Comparison of ENCODE assay signal across 23 cellular contexts in genomic region chrX:37371578-37371981, GRCh38. TPM values are rescaled to one million over a fixed set of nuclear protein-coding genes. Genes with fewer than 3 reads are reported as not detected.
A peak's percentile ranks its signal among the peaks of the same experiment; 100 is the strongest.
DNase-seq lines count a peak whose midpoint lies in the region; ATAC-seq and TF ChIP-seq lines count a peak whose summit lies in the region.
"Had no signal": no experiment of that assay in that cellular context is flagged by ENCODE, and none has a peak within 500 bp of the region (broad histone marks: within the 10 kb centered on the region; RNA-seq: fewer than 3 reads in every experiment).

No MANE protein-coding gene starts in this region.

- H3K4me3 Mint-ChIP-seq in activated CD8-positive, alpha-beta memory T cell treated with anti-CD3 and anti-CD28 coated beads, Interleukin-2, amount 10 ng/mL, durations not matched to agents 7 days and 5 days: no peak overlapping the region
- H3K4me3 Mint-ChIP-seq: activated CD8-positive, alpha-beta T cell treated with anti-CD3 and anti-CD28 coated beads for 36 hours; CD8-positive, alpha-beta memory T cell; stimulated activated naive CD8-positive, alpha-beta T cell treated with anti-CD3 and anti-CD28 coated beads, Interleukin-15, amount 100 ng/mL, for 72 hours had no signal

- peak; percentile 43 for DNase-seq in LHCN-M2 (ENCODE audit: low read depth)
- DNase-seq in epithelial cell of esophagus (ENCODE audit: low read depth): peak; percentile 1
- peak; percentile 25 for DNase-seq in kidney tubule cell (ENCODE audit: low spot score)
- no peak for DNase-seq in WERI-Rb-1
- DNase-seq in activated CD8-positive, alpha-beta memory T cell treated with anti-CD3 and anti-CD28 coated beads, Interleukin-2, amount 10 ng/mL, durations not matched to agents 7 days and 5 days: no peak
- DNase-seq: activated CD8-positive, alpha-beta T cell treated with anti-CD3 and anti-CD28 coated beads for 36 hours; activated naive CD4-positive, alpha-beta T cell treated with Interleukin-2 at 50 U/mL for 16 hours; activated T-cell treated with anti-CD3 and anti-CD28 coated beads, Interleukin-2, amount 50 U/mL, for 1 hour; CD8-positive, alpha-beta memory T cell; DMS53; effector CD8-positive, alpha-beta T cell; H7; Karpas-422; NCI-H1105; NCI-H2081 treated with DMSO at 0.1 percent for 48 hours; NCI-H446 treated with DMSO at 0.1 percent for 48 hours; stimulated activated CD4-positive, alpha-beta T cell treated with anti-CD3 and anti-CD28 coated beads, Interleukin-2, amount 100 ng/mL, for 48 hours; stimulated activated naive CD8-positive, alpha-beta T cell treated with anti-CD3 and anti-CD28 coated beads, Interleukin-15, amount 100 ng/mL, for 72 hours; T-helper 9 cell had no signal

- no peaks in the 10 kb centered on the region for H3K9me3 Mint-ChIP-seq in activated CD8-positive, alpha-beta memory T cell treated with anti-CD3 and anti-CD28 coated beads, Interleukin-2, amount 10 ng/mL, durations not matched to agents 7 days and 5 days (ENCODE audit: low read depth)

- CTCF ChIA-PET in activated CD8-positive, alpha-beta memory T cell treated with anti-CD3 and anti-CD28 coated beads, Interleukin-2, amount 10 ng/mL, durations not matched to agents 7 days and 5 days (lab: Charles Lee): no interaction called here

- H3K27ac ChIP-seq in skeletal muscle tissue (ENCODE audit: low read depth, low read length) (peak overlapping the region; percentile 62), WERI-Rb-1 (no peak overlapping the region)
- H3K27ac ChIP-seq: tibial nerve had no signal

- no peaks in the 10 kb centered on the region for H3K9me3 ChIP-seq in skeletal muscle tissue (ENCODE audit: control insufficient read depth in 3 of 3, low read length in 3 of 3)
- H3K9me3 ChIP-seq in WERI-Rb-1 (ENCODE audit: severe bottlenecking): no peaks in the 10 kb centered on the region
- H3K9me3 ChIP-seq: tibial nerve had no signal

- H3K27me3 ChIP-seq in skeletal muscle tissue (ENCODE audit: control insufficient read depth in 3 of 3, insufficient read depth in 3 of 3, low read length in 3 of 3) (no peaks in the 10 kb centered on the region), WERI-Rb-1 (ENCODE audit: insufficient read depth, low read depth, severe bottlenecking) (no peaks in the 10 kb centered on the region)
- H3K27me3 ChIP-seq: tibial nerve had no signal

- H3K27ac Mint-ChIP-seq in activated CD8-positive, alpha-beta memory T cell treated with anti-CD3 and anti-CD28 coated beads, Interleukin-2, amount 10 ng/mL, durations not matched to agents 7 days and 5 days: no peak overlapping the region
- H3K27ac Mint-ChIP-seq: activated CD8-positive, alpha-beta T cell treated with anti-CD3 and anti-CD28 coated beads for 36 hours; CD8-positive, alpha-beta memory T cell; stimulated activated naive CD8-positive, alpha-beta T cell treated with anti-CD3 and anti-CD28 coated beads, Interleukin-15, amount 100 ng/mL, for 72 hours had no signal

- TF ChIP-seq CTCF in epithelial cell of esophagus (IDR thresholded peaks at IDR 0.05; ENCODE audit: insufficient read depth, low read depth, low read length, missing control alignments) (no peak), WERI-Rb-1 (IDR thresholded peaks at IDR 0.05; ENCODE audit: low read depth, low read length) (no peak)

- peaks cover 11 to 18% (median 11%) of the 10 kb centered on the region in 3 donors for H3K4me1 ChIP-seq in skeletal muscle tissue (ENCODE audit: control insufficient read depth in 3 of 3, insufficient read depth in 3 of 3, low read length in 3 of 3)

- H3K4me3 ChIP-seq in epithelial cell of esophagus (ENCODE audit: low read length) (no peak overlapping the region), skeletal muscle tissue (ENCODE audit: low read length in 3 of 3) (peak overlapping the region in 2 of 3 donors; percentile 8 to 22), WERI-Rb-1 (ENCODE audit: low read depth, low read length) (no peak overlapping the region)
- H3K4me3 ChIP-seq: lung, tibial nerve had no signal

- H3K36me3 ChIP-seq in skeletal muscle tissue (ENCODE audit: control insufficient read depth in 3 of 3, insufficient read depth in 3 of 3, low read length in 3 of 3): no peaks in the 10 kb centered on the region
- H3K36me3 ChIP-seq in WERI-Rb-1: no peaks in the 10 kb centered on the region
- H3K36me3 ChIP-seq: tibial nerve had no signal

- no peak for ATAC-seq in GM21423 (IDR thresholded peaks at IDR 0.05; ENCODE audit: unreplicated experiment)
- no peak for ATAC-seq in activated CD8-positive, alpha-beta memory T cell treated with anti-CD3 and anti-CD28 coated beads, Interleukin-2, amount 10 ng/mL, durations not matched to agents 7 days and 5 days
- ATAC-seq: activated CD8-positive, alpha-beta T cell treated with anti-CD3 and anti-CD28 coated beads for 36 hours; stimulated activated naive CD8-positive, alpha-beta T cell treated with anti-CD3 and anti-CD28 coated beads, Interleukin-15, amount 100 ng/mL, for 72 hours had no signal

- H3K9ac ChIP-seq in skeletal muscle tissue (ENCODE audit: low read depth in 1 of 3, low read length in 3 of 3): no peak overlapping the region

- H3K36me3 Mint-ChIP-seq in activated CD8-positive, alpha-beta memory T cell treated with anti-CD3 and anti-CD28 coated beads, Interleukin-2, amount 10 ng/mL, durations not matched to agents 7 days and 5 days: no peaks in the 10 kb centered on the region
- H3K36me3 Mint-ChIP-seq: CD8-positive, alpha-beta memory T cell had no signal

- no peaks in the 10 kb centered on the region for H3K4me1 Mint-ChIP-seq in activated CD8-positive, alpha-beta memory T cell treated with anti-CD3 and anti-CD28 coated beads, Interleukin-2, amount 10 ng/mL, durations not matched to agents 7 days and 5 days
- H3K4me1 Mint-ChIP-seq: CD8-positive, alpha-beta memory T cell; stimulated activated naive CD8-positive, alpha-beta T cell treated with anti-CD3 and anti-CD28 coated beads, Interleukin-15, amount 100 ng/mL, for 72 hours had no signal

- no peaks in the 10 kb centered on the region for H3K27me3 Mint-ChIP-seq in activated CD8-positive, alpha-beta memory T cell treated with anti-CD3 and anti-CD28 coated beads, Interleukin-2, amount 10 ng/mL, durations not matched to agents 7 days and 5 days
- H3K27me3 Mint-ChIP-seq: activated CD8-positive, alpha-beta T cell treated with anti-CD3 and anti-CD28 coated beads for 36 hours; stimulated activated naive CD8-positive, alpha-beta T cell treated with anti-CD3 and anti-CD28 coated beads, Interleukin-15, amount 100 ng/mL, for 72 hours had no signal

RNA-seq across cellular contexts. Expression of gene PRRG1, which starts 22.4 kb away (rescaled TPM):
- total RNA-seq in LHCN-M2 (2014; rRNA removed) (16.6 and 17.6 TPM in 2 replicates), skeletal muscle tissue (7.8 TPM)
- polyA plus RNA-seq in LHCN-M2 (2012): 4.1 TPM
- not detected for total RNA-seq in activated CD8-positive, alpha-beta memory T cell treated with anti-CD3 and anti-CD28 coated beads, Interleukin-2, amount 10 ng/mL, durations not matched to agents 7 days and 5 days
- total RNA-seq: activated CD8-positive, alpha-beta T cell treated with anti-CD3 and anti-CD28 coated beads for 36 hours; CD8-positive, alpha-beta memory T cell had no signal
- polyA plus RNA-seq: CD8-positive, alpha-beta memory T cell had no signal

Comparison
In these comparisons a context has a peak if more than half of its experiments do, and no peak if none do; other contexts are left out.
1. DNase-seq: peak in LHCN-M2 (single experiment), epithelial cell of esophagus (single experiment) and kidney tubule cell (single experiment); none in WERI-Rb-1 (single experiment) and activated CD8-positive, alpha-beta memory T cell treated with anti-CD3 and anti-CD28 coated beads, Interleukin-2, amount 10 ng/mL, durations not matched to agents 7 days and 5 days (single experiment).
2. H3K4me3 ChIP-seq: peak in skeletal muscle tissue (2 of 3); none in epithelial cell of esophagus (single experiment) and WERI-Rb-1 (single experiment).